ENCODE assay signal across 1 cellular context in the genomic region with DNA sequence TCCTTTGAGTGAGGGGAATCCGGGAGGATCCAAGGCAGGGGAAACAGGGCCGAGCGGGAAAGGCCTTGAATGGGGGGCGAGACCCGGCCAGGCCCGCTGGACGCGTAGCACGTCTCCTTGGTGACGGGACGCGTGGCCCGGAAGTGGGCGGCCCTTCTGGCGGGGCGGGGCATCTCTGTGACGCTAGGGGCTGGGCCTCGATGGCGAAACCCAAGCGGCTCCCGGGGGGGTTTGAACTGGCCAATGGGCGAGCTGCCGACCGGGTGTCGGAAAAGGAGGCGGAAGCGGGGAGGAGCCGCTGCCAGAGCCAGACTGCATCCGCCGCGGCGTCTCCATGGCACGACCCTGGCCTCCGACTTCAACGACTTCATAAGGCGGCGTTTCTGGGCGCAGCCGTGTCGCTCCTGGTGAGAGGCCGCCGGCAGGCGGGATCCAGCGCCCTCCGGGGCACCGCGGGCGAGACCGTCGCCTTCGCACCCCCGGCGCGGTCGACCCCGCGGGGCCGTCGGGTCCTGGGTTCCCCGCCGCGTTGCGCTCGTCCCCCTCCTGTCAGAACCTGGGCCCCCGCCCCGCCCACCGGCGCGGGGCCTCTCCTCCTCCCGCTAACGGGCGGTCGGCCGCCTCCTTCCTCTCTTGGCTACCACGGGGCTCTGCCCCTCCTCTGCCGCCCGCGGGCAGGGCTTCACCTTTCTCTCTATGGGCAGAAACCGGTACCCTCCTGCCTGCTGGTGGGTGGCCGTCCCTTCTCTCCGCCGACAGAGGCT.
TF ChIP-seq lines count a peak whose summit lies in the region.

A gene (plus strand): TSS at position 158 of the 764 bp plus-strand sequence. CDS start 86 bp downstream, at position 244.

TF ChIP-seq in HepG2, 621 proteins besides CTCF, POLR2A, EP300 and RAD21 (continued from another document and continues in another):
- TF ChIP-seq, protein P1, sequence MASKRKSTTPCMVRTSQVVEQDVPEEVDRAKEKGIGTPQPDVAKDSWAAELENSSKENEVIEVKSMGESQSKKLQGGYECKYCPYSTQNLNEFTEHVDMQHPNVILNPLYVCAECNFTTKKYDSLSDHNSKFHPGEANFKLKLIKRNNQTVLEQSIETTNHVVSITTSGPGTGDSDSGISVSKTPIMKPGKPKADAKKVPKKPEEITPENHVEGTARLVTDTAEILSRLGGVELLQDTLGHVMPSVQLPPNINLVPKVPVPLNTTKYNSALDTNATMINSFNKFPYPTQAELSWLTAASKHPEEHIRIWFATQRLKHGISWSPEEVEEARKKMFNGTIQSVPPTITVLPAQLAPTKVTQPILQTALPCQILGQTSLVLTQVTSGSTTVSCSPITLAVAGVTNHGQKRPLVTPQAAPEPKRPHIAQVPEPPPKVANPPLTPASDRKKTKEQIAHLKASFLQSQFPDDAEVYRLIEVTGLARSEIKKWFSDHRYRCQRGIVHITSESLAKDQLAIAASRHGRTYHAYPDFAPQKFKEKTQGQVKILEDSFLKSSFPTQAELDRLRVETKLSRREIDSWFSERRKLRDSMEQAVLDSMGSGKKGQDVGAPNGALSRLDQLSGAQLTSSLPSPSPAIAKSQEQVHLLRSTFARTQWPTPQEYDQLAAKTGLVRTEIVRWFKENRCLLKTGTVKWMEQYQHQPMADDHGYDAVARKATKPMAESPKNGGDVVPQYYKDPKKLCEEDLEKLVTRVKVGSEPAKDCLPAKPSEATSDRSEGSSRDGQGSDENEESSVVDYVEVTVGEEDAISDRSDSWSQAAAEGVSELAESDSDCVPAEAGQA (IDR thresholded peaks at IDR 0.05; ENCODE audit: low read depth): no peak; the same call in 1 of the 2 replicates
- TF ChIP-seq, protein P1 (CRISPR knock-in tag; IDR thresholded peaks at IDR 0.05; ENCODE audit: borderline replicate concordance): peak; percentile 37; the same call in 1 of the 2 replicates
- no peak for TF ChIP-seq ZSCAN29 (CRISPR knock-in tag; conservative IDR thresholded peaks at IDR 0.05)
- peak; percentile 79; the same call in 1 of the 2 replicates for TF ChIP-seq TGIF2 (CRISPR knock-in tag; IDR thresholded peaks at IDR 0.05)
- TF ChIP-seq, protein P2, sequence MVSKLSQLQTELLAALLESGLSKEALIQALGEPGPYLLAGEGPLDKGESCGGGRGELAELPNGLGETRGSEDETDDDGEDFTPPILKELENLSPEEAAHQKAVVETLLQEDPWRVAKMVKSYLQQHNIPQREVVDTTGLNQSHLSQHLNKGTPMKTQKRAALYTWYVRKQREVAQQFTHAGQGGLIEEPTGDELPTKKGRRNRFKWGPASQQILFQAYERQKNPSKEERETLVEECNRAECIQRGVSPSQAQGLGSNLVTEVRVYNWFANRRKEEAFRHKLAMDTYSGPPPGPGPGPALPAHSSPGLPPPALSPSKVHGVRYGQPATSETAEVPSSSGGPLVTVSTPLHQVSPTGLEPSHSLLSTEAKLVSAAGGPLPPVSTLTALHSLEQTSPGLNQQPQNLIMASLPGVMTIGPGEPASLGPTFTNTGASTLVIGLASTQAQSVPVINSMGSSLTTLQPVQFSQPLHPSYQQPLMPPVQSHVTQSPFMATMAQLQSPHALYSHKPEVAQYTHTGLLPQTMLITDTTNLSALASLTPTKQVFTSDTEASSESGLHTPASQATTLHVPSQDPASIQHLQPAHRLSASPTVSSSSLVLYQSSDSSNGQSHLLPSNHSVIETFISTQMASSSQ (IDR thresholded peaks at IDR 0.05; ENCODE audit: low read depth): no peak
- TF ChIP-seq, protein P2 (CRISPR knock-in tag; IDR thresholded peaks at IDR 0.05; ENCODE audit: borderline replicate concordance): peak; percentile 55; the same call in 1 of the 2 replicates
- peak; percentile 41; the same call in 1 of the 2 replicates for TF ChIP-seq FOXC1 (CRISPR knock-in tag; IDR thresholded peaks at IDR 0.05; ENCODE audit: borderline replicate concordance)
- TF ChIP-seq, protein P3, sequence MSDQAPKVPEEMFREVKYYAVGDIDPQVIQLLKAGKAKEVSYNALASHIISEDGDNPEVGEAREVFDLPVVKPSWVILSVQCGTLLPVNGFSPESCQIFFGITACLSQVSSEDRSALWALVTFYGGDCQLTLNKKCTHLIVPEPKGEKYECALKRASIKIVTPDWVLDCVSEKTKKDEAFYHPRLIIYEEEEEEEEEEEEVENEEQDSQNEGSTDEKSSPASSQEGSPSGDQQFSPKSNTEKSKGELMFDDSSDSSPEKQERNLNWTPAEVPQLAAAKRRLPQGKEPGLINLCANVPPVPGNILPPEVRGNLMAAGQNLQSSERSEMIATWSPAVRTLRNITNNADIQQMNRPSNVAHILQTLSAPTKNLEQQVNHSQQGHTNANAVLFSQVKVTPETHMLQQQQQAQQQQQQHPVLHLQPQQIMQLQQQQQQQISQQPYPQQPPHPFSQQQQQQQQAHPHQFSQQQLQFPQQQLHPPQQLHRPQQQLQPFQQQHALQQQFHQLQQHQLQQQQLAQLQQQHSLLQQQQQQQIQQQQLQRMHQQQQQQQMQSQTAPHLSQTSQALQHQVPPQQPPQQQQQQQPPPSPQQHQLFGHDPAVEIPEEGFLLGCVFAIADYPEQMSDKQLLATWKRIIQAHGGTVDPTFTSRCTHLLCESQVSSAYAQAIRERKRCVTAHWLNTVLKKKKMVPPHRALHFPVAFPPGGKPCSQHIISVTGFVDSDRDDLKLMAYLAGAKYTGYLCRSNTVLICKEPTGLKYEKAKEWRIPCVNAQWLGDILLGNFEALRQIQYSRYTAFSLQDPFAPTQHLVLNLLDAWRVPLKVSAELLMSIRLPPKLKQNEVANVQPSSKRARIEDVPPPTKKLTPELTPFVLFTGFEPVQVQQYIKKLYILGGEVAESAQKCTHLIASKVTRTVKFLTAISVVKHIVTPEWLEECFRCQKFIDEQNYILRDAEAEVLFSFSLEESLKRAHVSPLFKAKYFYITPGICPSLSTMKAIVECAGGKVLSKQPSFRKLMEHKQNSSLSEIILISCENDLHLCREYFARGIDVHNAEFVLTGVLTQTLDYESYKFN (CRISPR knock-in tag; conservative IDR thresholded peaks at IDR 0.05): no peak
- no peak for TF ChIP-seq TBL1XR1 (IDR thresholded peaks at IDR 0.05; ENCODE audit: borderline replicate concordance, low read length, partially characterized antibody)
- TF ChIP-seq, protein P4, sequence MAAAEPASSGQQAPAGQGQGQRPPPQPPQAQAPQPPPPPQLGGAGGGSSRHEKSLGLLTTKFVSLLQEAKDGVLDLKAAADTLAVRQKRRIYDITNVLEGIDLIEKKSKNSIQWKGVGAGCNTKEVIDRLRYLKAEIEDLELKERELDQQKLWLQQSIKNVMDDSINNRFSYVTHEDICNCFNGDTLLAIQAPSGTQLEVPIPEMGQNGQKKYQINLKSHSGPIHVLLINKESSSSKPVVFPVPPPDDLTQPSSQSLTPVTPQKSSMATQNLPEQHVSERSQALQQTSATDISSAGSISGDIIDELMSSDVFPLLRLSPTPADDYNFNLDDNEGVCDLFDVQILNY (CRISPR knock-in tag; conservative IDR thresholded peaks at IDR 0.05): peak; percentile 73; the same call in 1 of the 2 replicates
- no peak for TF ChIP-seq ZSCAN25 (CRISPR knock-in tag; IDR thresholded peaks at IDR 0.05)
- TF ChIP-seq PHF8 (CRISPR knock-in tag; IDR thresholded peaks at IDR 0.05): peak; percentile 61
- no peak for TF ChIP-seq KDM3A (CRISPR knock-in tag; IDR thresholded peaks at IDR 0.05; ENCODE audit: low read depth)
- peak; percentile 61; the same call in 1 of the 2 replicates for TF ChIP-seq DR1 (CRISPR knock-in tag; IDR thresholded peaks at IDR 0.05)
- TF ChIP-seq PRMT3 (CRISPR knock-in tag; IDR thresholded peaks at IDR 0.05; ENCODE audit: borderline replicate concordance, low read depth): no peak
- no peak for TF ChIP-seq ZBTB1 (CRISPR knock-in tag; IDR thresholded peaks at IDR 0.05; ENCODE audit: borderline replicate concordance)
- peak; percentile 72 for TF ChIP-seq TEAD3 (CRISPR knock-in tag; optimal IDR thresholded peaks at IDR 0.05; ENCODE audit: borderline replicate concordance)
- TF ChIP-seq ZNF747 (CRISPR knock-in tag; IDR thresholded peaks at IDR 0.05; ENCODE audit: borderline replicate concordance): 0 out of 2 replicates have a peak, but pooled peaks have one; percentile 7
- TF ChIP-seq, protein P5, sequence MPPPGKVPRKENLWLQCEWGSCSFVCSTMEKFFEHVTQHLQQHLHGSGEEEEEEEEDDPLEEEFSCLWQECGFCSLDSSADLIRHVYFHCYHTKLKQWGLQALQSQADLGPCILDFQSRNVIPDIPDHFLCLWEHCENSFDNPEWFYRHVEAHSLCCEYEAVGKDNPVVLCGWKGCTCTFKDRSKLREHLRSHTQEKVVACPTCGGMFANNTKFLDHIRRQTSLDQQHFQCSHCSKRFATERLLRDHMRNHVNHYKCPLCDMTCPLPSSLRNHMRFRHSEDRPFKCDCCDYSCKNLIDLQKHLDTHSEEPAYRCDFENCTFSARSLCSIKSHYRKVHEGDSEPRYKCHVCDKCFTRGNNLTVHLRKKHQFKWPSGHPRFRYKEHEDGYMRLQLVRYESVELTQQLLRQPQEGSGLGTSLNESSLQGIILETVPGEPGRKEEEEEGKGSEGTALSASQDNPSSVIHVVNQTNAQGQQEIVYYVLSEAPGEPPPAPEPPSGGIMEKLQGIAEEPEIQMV (CRISPR knock-in tag; IDR thresholded peaks at IDR 0.05; ENCODE audit: low read depth): no peak
- TF ChIP-seq, protein P6, sequence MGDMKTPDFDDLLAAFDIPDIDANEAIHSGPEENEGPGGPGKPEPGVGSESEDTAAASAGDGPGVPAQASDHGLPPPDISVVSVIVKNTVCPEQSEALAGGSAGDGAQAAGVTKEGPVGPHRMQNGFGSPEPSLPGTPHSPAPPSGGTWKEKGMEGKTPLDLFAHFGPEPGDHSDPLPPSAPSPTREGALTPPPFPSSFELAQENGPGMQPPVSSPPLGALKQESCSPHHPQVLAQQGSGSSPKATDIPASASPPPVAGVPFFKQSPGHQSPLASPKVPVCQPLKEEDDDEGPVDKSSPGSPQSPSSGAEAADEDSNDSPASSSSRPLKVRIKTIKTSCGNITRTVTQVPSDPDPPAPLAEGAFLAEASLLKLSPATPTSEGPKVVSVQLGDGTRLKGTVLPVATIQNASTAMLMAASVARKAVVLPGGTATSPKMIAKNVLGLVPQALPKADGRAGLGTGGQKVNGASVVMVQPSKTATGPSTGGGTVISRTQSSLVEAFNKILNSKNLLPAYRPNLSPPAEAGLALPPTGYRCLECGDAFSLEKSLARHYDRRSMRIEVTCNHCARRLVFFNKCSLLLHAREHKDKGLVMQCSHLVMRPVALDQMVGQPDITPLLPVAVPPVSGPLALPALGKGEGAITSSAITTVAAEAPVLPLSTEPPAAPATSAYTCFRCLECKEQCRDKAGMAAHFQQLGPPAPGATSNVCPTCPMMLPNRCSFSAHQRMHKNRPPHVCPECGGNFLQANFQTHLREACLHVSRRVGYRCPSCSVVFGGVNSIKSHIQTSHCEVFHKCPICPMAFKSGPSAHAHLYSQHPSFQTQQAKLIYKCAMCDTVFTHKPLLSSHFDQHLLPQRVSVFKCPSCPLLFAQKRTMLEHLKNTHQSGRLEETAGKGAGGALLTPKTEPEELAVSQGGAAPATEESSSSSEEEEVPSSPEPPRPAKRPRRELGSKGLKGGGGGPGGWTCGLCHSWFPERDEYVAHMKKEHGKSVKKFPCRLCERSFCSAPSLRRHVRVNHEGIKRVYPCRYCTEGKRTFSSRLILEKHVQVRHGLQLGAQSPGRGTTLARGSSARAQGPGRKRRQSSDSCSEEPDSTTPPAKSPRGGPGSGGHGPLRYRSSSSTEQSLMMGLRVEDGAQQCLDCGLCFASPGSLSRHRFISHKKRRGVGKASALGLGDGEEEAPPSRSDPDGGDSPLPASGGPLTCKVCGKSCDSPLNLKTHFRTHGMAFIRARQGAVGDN (CRISPR knock-in tag; IDR thresholded peaks at IDR 0.05): peak; percentile 52
- no peak for TF ChIP-seq ZNF343 (CRISPR knock-in tag; IDR thresholded peaks at IDR 0.05)
- no peak for TF ChIP-seq ZNF350 (CRISPR knock-in tag; IDR thresholded peaks at IDR 0.05; ENCODE audit: borderline replicate concordance, low read depth)
- TF ChIP-seq HDAC2 (CRISPR knock-in tag; IDR thresholded peaks at IDR 0.05): peak; percentile 65
- 0 out of 2 replicates have a peak, but pooled peaks have one; percentile 38 for TF ChIP-seq EED (CRISPR knock-in tag; IDR thresholded peaks at IDR 0.05)
- peak; percentile 71 for TF ChIP-seq MYC (CRISPR knock-in tag; IDR thresholded peaks at IDR 0.05; ENCODE audit: borderline replicate concordance)
- TF ChIP-seq, protein P7, sequence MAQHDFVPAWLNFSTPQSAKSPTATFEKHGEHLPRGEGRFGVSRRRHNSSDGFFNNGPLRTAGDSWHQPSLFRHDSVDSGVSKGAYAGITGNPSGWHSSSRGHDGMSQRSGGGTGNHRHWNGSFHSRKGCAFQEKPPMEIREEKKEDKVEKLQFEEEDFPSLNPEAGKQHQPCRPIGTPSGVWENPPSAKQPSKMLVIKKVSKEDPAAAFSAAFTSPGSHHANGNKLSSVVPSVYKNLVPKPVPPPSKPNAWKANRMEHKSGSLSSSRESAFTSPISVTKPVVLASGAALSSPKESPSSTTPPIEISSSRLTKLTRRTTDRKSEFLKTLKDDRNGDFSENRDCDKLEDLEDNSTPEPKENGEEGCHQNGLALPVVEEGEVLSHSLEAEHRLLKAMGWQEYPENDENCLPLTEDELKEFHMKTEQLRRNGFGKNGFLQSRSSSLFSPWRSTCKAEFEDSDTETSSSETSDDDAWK (CRISPR knock-in tag; IDR thresholded peaks at IDR 0.05): no peak
